In the genomic region with DNA sequence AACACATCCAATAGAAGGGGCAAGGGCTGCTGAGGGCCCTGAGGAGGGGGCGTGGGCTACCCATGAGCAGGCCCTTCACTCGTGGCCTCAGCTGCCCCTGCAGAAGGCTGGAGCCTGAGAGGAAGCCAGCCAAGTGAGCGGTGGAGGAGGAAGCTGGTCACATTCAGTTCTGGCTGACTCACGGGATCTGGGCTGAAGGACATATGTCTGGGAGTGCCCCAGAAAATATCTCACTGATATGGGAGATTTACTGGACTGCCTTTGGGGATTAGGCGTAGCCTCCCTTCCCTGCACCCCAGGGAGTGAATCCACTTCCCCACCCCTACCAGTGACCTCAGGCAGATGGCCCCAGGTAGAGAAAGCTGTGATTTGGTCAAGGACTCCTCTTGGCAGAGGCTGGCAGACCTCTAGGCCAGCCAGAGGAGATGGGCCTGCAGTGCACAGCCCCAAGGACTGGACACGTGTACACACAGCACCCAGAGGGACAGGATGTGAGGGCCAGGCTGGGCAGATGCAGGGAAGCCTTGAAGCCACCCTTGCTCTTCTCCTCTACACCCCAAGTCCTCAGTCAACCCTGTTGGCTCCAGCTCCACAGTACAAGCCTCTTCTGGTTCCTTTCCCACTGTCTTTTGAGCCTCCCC, we compare ENCODE assay signal across 8 cellular contexts. TPM values are rescaled to one million over a fixed set of nuclear protein-coding genes. Genes with fewer than 3 reads are reported as not detected.
DNase-seq lines count a peak whose midpoint lies in the region; ATAC-seq and TF ChIP-seq lines count a peak whose summit lies in the region.

No MANE protein-coding gene starts in this region.

- no peak overlapping the region for H3K4me3 ChIP-seq in astrocyte of the spinal cord (ENCODE audit: low read depth, low read length)
- no peak overlapping the region for H3K4me3 ChIP-seq in left lung
- H3K4me3 ChIP-seq in tibial artery, result no peak overlapping the region

- H3K27ac ChIP-seq in left lung (peak overlapping the region; percentile 88 to 99), tibial artery (peak overlapping the region; percentile 78 to 79)

- in situ Hi-C loops in astrocyte of the spinal cord (cut with HindIII; ENCODE audit: low sequenced_read_pairs), result no loop called here

- H3K4me1 ChIP-seq in left lung, result peaks cover 36 to 79% of the 10 kb centered on the region in 2 donors
- peaks cover 0 to 52% (median 28%) of the 10 kb centered on the region in 4 donors for H3K4me1 ChIP-seq in tibial artery

- H3K27ac Mint-ChIP-seq in T-helper 1 cell treated with Interleukin-12 subunit alpha and Interleukin-12 subunit beta and Interleukin-4 antibody, amounts not matched to agents 30 μg/mL and 1 μg/mL, for 36 hours, result peak overlapping the region; percentile 78

- ATAC-seq in left lung, result peak; percentile 34
- ATAC-seq in GM18868 (IDR thresholded peaks at IDR 0.05; ENCODE audit: unreplicated experiment), result no peak
- no peak for ATAC-seq in HG02623 (IDR thresholded peaks at IDR 0.05; ENCODE audit: unreplicated experiment)

- TF ChIP-seq CTCF in astrocyte of the spinal cord (IDR thresholded peaks at IDR 0.05; ENCODE audit: low read depth, low read length) (no peak), left lung (IDR thresholded peaks at IDR 0.05) (no peak), tibial artery (IDR thresholded peaks at IDR 0.05) (no peak)

- H3K36me3 Mint-ChIP-seq in T-helper 1 cell treated with Interleukin-12 subunit alpha and Interleukin-12 subunit beta and Interleukin-4 antibody, amounts not matched to agents 30 μg/mL and 1 μg/mL, for 36 hours (ENCODE audit: low read depth), result peaks cover 12% of the 10 kb centered on the region

- peaks cover 10% of the 10 kb centered on the region for H3K9me3 Mint-ChIP-seq in T-helper 1 cell treated with Interleukin-12 subunit alpha and Interleukin-12 subunit beta and Interleukin-4 antibody, amounts not matched to agents 30 μg/mL and 1 μg/mL, for 36 hours

- H3K9me3 ChIP-seq in left lung (peaks cover 4 to 15% of the 10 kb centered on the region in 2 donors), tibial artery (peaks cover 0 to 8% (median 7%) of the 10 kb centered on the region in 3 donors)

- H3K27me3 Mint-ChIP-seq in T-helper 1 cell treated with Interleukin-12 subunit alpha and Interleukin-12 subunit beta and Interleukin-4 antibody, amounts not matched to agents 30 μg/mL and 1 μg/mL, for 36 hours (ENCODE audit: low read depth), result no peaks in the 10 kb centered on the region

- intact Hi-C loops in left lung (cut with DNase I) (loop anchor here in 1 of 2 donors (10.0 kb wide), 1 partner anchor 53 kb away; a partner anchor contains a TSS), tibial artery (cut with DNase I; ENCODE audit: low total_unique reads) (loop anchor here (5.0 to 10.0 kb wide), 2 partner anchors 53 to 155 kb away; a partner anchor contains a TSS)

- no peak overlapping the region for H3K4me3 Mint-ChIP-seq in T-helper 1 cell treated with Interleukin-12 subunit alpha and Interleukin-12 subunit beta and Interleukin-4 antibody, amounts not matched to agents 30 μg/mL and 1 μg/mL, for 36 hours

- H3K36me3 ChIP-seq in left lung (no peaks in the 10 kb centered on the region), tibial artery (no peaks in the 10 kb centered on the region)

- H3K27me3 ChIP-seq in left lung, result no peaks in the 10 kb centered on the region
- no peaks in the 10 kb centered on the region for H3K27me3 ChIP-seq in tibial artery

- H3K4me1 Mint-ChIP-seq in T-helper 1 cell treated with Interleukin-12 subunit alpha and Interleukin-12 subunit beta and Interleukin-4 antibody, amounts not matched to agents 30 μg/mL and 1 μg/mL, for 36 hours (ENCODE audit: low read depth), result peaks cover 68% of the 10 kb centered on the region

- DNase-seq in T-helper 1 cell (no peak), astrocyte of the spinal cord (ENCODE audit: low read depth, low spot score) (peak; percentile 52), left lung (peak; percentile 82 to 89), tibial artery (peak; percentile 80 to 90), NCI-H510A (lab: John Stamatoyannopoulos, UW) (no peak)

RNA-seq across cellular contexts. Expression of a gene that starts 14.2 kb away (rescaled TPM):
- total RNA-seq in left lung, result 1 to 10 TPM; 3.4 to 6.3 TPM

RNA-seq across cellular contexts. Expression of a gene that starts 55.8 kb away (rescaled TPM):
- total RNA-seq in left lung, result 10 to 100 TPM; 34.5 to 91.8 TPM

Comparison
In these comparisons a context has a peak if more than half of its experiments do, and no peak if none do; other contexts are left out.
1. DNase-seq: peak in astrocyte of the spinal cord (single experiment), left lung (2 of 2) and tibial artery (2 of 2); none in T-helper 1 cell (0 of 5) and NCI-H510A (single experiment).